9 cellular contexts compared by ENCODE assay signal in the genomic region with DNA sequence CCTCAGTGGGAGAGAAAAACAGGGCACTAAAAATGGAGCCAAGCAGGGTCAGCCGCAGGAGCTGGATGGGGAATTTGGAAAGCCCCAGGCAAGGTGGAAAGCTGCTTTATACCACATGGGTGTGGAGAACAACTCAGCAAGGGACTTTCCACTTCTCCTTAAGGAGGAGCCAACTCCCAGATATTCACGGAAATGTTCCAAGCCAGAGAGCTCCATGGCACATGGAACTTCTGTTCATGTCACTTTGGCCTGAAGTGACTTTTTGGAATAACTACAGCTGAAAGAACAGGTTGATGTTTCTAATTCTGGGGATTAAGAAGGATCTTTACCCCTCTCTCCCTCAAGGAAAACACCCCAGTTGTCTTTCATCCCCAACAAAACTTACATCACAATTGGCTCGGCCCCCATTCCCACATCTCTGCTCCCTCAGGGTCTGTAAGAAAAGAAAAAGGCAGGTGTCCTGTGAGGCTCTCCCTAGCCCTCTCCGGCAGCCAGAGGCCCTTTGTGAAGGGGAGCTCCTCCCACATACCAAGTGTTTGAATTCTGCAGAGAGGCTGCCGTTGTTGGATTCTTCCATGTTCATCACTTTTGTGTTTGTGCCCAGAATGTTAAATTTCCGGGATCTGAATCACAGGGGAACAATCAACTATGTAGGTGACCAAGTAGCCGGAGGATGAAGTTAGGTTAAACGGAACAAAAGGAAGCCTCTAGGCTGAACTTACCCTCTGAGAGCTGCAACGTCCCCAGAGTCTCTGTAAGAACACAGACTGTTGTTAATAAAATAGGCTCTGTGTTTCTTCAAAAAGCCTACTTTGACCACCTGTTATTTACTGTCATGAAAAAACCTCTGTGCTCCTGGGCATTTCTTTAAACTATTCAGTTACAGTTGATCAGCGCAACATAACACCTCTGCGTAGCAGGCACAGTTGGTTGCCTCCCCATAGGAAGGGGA. TPM values are rescaled to one million over a fixed set of nuclear protein-coding genes. Genes with fewer than 3 reads are reported as not detected.
DNase-seq lines count a peak whose midpoint lies in the region; ATAC-seq and TF ChIP-seq lines count a peak whose summit lies in the region.
"Had no signal": no experiment of that assay in that cellular context is flagged by ENCODE, and none has a peak within 500 bp of the region (broad histone marks: within the 10 kb centered on the region; RNA-seq: fewer than 3 reads in every experiment).

No MANE protein-coding gene starts in this region.

- peaks cover 72% of the 10 kb centered on the region for H3K36me3 Mint-ChIP-seq in GM23338 (ENCODE audit: low read depth)
- H3K36me3 Mint-ChIP-seq in T-helper 2 cell treated with Interferon-gamma antibody and Interleukin-4, amounts not matched to agents 5 μg/mL and 100 μg/mL, for 36 hours (ENCODE audit: low read depth), result peaks cover 50% of the 10 kb centered on the region

- peak overlapping the region; percentile 60 for H3K4me3 Mint-ChIP-seq in GM23338
- H3K4me3 Mint-ChIP-seq in T-helper 2 cell treated with Interferon-gamma antibody and Interleukin-4, amounts not matched to agents 5 μg/mL and 100 μg/mL, for 36 hours, result no peak overlapping the region

- peaks cover 23% of the 10 kb centered on the region; the same call in 2 of the 3 replicates for H3K4me1 Mint-ChIP-seq in GM23338
- H3K4me1 Mint-ChIP-seq in T-helper 2 cell treated with Interferon-gamma antibody and Interleukin-4, amounts not matched to agents 5 μg/mL and 100 μg/mL, for 36 hours (ENCODE audit: low read depth), result peaks cover 2% of the 10 kb centered on the region

- H3K9ac ChIP-seq in SK-N-SH, result peak overlapping the region; percentile 62
- H3K9ac ChIP-seq: parathyroid adenoma had no signal

- H3K27me3 ChIP-seq in GM23338 (ENCODE audit: insufficient read depth) (no peaks in the 10 kb centered on the region), SK-N-SH (ENCODE audit: insufficient read depth) (no peaks in the 10 kb centered on the region)

- no peak for TF ChIP-seq EP300 in SK-N-SH (IDR thresholded peaks at IDR 0.05; ENCODE audit: borderline replicate concordance in 1 of 2, low read depth in 1 of 2, low read length in 1 of 2)

- H3K27me3 Mint-ChIP-seq in GM23338 (ENCODE audit: insufficient read depth, low read depth, poor library complexity), result peaks cover 6% of the 10 kb centered on the region
- no peaks in the 10 kb centered on the region for H3K27me3 Mint-ChIP-seq in T-helper 2 cell treated with Interferon-gamma antibody and Interleukin-4, amounts not matched to agents 5 μg/mL and 100 μg/mL, for 36 hours (ENCODE audit: low read depth)

- H3K9me2 ChIP-seq in GM23338 (ENCODE audit: insufficient read depth) (no peaks in the 10 kb centered on the region), SK-N-SH (no peaks in the 10 kb centered on the region)

- no peak for TF ChIP-seq RAD21 in SK-N-SH (IDR thresholded peaks at IDR 0.05; ENCODE audit: low read length)

- H3K4me3 ChIP-seq in GM23338 (peak overlapping the region; percentile 2), SK-N-SH (ENCODE audit: low read depth in 2 of 2, low read length in 1 of 2) (peak overlapping the region in 1 of 2 experiments; percentile 40; a peak in 2 of 4 replicates), foreskin fibroblast (ENCODE audit: low read depth in 1 of 2, low read length in 2 of 2) (no peak overlapping the region)

- peak overlapping the region; percentile 99 for H3K27ac Mint-ChIP-seq in GM23338
- no peak overlapping the region for H3K27ac Mint-ChIP-seq in T-helper 2 cell treated with Interferon-gamma antibody and Interleukin-4, amounts not matched to agents 5 μg/mL and 100 μg/mL, for 36 hours

- no peaks in the 10 kb centered on the region; the same call in 2 of the 3 replicates for H3K9me3 Mint-ChIP-seq in GM23338
- H3K9me3 Mint-ChIP-seq in T-helper 2 cell treated with Interferon-gamma antibody and Interleukin-4, amounts not matched to agents 5 μg/mL and 100 μg/mL, for 36 hours, result no peaks in the 10 kb centered on the region

- POLR2A ChIA-PET in SK-N-SH (lab: Yijun Ruan, JAX), result no interaction called here

- H3F3A ChIP-seq in GM23338 (replicated peaks; ENCODE audit: low read depth) (peaks cover 16% of the 10 kb centered on the region), SK-N-SH (replicated peaks; ENCODE audit: insufficient read depth) (peaks cover 53% of the 10 kb centered on the region)

- CTCF ChIA-PET in SK-N-SH (lab: Yijun Ruan, JAX), result interaction anchor here (0.8 to 26.2 kb wide), 4 partner anchors 9 to 99 kb away, joined by 3 to 683 read pairs (median 5); no protein-coding TSS in a partner anchor

- H3K4me2 ChIP-seq in GM23338 (peak overlapping the region; percentile 50), SK-N-SH (peak overlapping the region; percentile 69)

- 26% methylated on average over 11 of the region's 11 CpGs for WGBS in SK-N-SH (ENCODE audit: low lambda C conversion rate)

- H3K36me3 ChIP-seq in GM23338 (ENCODE audit: insufficient read depth) (peaks cover 25% of the 10 kb centered on the region), SK-N-SH (replicated peaks in 1 of 2; ENCODE audit: control insufficient read depth in 1 of 2, insufficient read depth in 2 of 2, low read length in 1 of 2) (peaks cover 33 to 56% of the 10 kb centered on the region in 2 experiments)

- H3K9me3 ChIP-seq in SK-N-SH, result no peaks in the 10 kb centered on the region

- TF ChIP-seq CTCF in GM23338 (conservative IDR thresholded peaks at IDR 0.05; ENCODE audit: low read depth in 2 of 2) (no peak), SK-N-SH (IDR thresholded peaks at IDR 0.05) (no peak), foreskin fibroblast (IDR thresholded peaks at IDR 0.05; ENCODE audit: low read depth, low read length) (no peak)

- ATAC-seq in GM23338, result peak; percentile 98

- H3K79me2 ChIP-seq in GM23338 (replicated peaks; ENCODE audit: insufficient read depth) (no peaks in the 10 kb centered on the region), SK-N-SH (ENCODE audit: insufficient read depth) (peaks cover 5% of the 10 kb centered on the region; the same call in 1 of the 2 replicates)
- H3K79me2 ChIP-seq: parathyroid adenoma had no signal

- H3K4me1 ChIP-seq in GM23338 (ENCODE audit: insufficient read depth), result peaks cover 21% of the 10 kb centered on the region
- peaks cover 0 to 27% of the 10 kb centered on the region in 2 experiments; a peak in 2 of 4 replicates for H3K4me1 ChIP-seq in SK-N-SH (ENCODE audit: control insufficient read depth in 1 of 2, insufficient read depth in 2 of 2, low read depth in 1 of 2, low read length in 1 of 2)
- H3K4me1 ChIP-seq: parathyroid adenoma had no signal

- peak overlapping the region; percentile 94 for H3K27ac ChIP-seq in GM23338 (ENCODE audit: low read depth)
- H3K27ac ChIP-seq in SK-N-SH (ENCODE audit: low read depth in 2 of 2, low read length in 1 of 2), result peak overlapping the region; percentile 30 to 81; a peak in 3 of 4 replicates
- H3K27ac ChIP-seq: parathyroid adenoma had no signal

- DNase-seq in GM23338 (ENCODE audit: low spot score) (peak; percentile 98), SK-N-SH (no peak), foreskin fibroblast (peak; percentile 60 to 75), pulmonary artery endothelial cell (ENCODE audit: low read depth, low spot score) (peak; percentile 43), COLO668 (lab: John Stamatoyannopoulos, UW; ENCODE audit: unreplicated experiment) (no peak), DMS79 (lab: John Stamatoyannopoulos, UW) (no peak)
- DNase-seq in T-helper 2 cell treated with Interferon-gamma antibody and Interleukin-4, amounts not matched to agents 5 μg/mL and 100 μg/mL, for 36 hours (ENCODE audit: low spot score), result no peak
- no peak for DNase-seq in activated CD4-positive, CD25-positive, alpha-beta regulatory T cell treated with anti-CD3 and anti-CD28 coated beads, Interleukin-2, amount 50 U/mL, for 72 hours

- no peaks in the 10 kb centered on the region for H4K20me1 ChIP-seq in GM23338 (replicated peaks; ENCODE audit: insufficient read depth)
- no peaks in the 10 kb centered on the region; the same call in 1 of the 2 replicates for H4K20me1 ChIP-seq in SK-N-SH (ENCODE audit: insufficient read depth)

- H2AFZ ChIP-seq in GM23338 (no peak overlapping the region), SK-N-SH (ENCODE audit: low read depth) (peak overlapping the region; percentile 3; the same call in 1 of the 2 replicates)
- H2AFZ ChIP-seq: parathyroid adenoma had no signal

TF ChIP-seq in GM23338, 12 proteins besides CTCF, POLR2A, EP300 and RAD21 (continues in another document):
- TF ChIP-seq ZNF114 (CRISPR knock-in tag; IDR thresholded peaks at IDR 0.05) (no peak), POLR2AphosphoS5 (IDR thresholded peaks at IDR 0.05; ENCODE audit: low read depth) (no peak), EZH2 (IDR thresholded peaks at IDR 0.05; ENCODE audit: low read depth, unreplicated experiment) (no peak)

TF ChIP-seq in SK-N-SH, 30 proteins besides CTCF, POLR2A, EP300 and RAD21 (continues in another document):
- TF ChIP-seq TEAD4 (IDR thresholded peaks at IDR 0.05; ENCODE audit: borderline replicate concordance, insufficient read depth) (peak; percentile 49; the same call in 1 of the 2 replicates), FOSL2 (IDR thresholded peaks at IDR 0.05; ENCODE audit: borderline replicate concordance, low read depth) (peak; percentile 53; the same call in 1 of the 2 replicates)

RNA-seq across cellular contexts. Expression of a gene that starts 41.0 kb away (rescaled TPM):
- total RNA-seq in GM23338 (2014; rRNA removed; shearing (Covaris generic)), result 14.6 and 18.1 TPM in 2 replicates
- 2.3 and 2.4 TPM in 2 replicates for polyA plus RNA-seq in GM23338 (2016; fragmentation: Nextera tagmentation; extraction: Ambion mirVana)
- 1.4 and 2.3 TPM in 2 replicates for polyA plus RNA-seq in SK-N-SH (2012; rRNA removed)
- polyA plus RNA-seq in SK-N-SH (2012; cell fraction: cytosol; rRNA removed), result 0.85 and 1.7 TPM in 2 replicates
- 5.1 and 5.8 TPM in 2 replicates for polyA plus RNA-seq in SK-N-SH (2012; cell fraction: nucleus; rRNA removed)
- total RNA-seq in pulmonary artery endothelial cell, result 33.9 and 36.1 TPM in 2 replicates

RNA-seq across cellular contexts. Expression of a gene that starts 53.1 kb away (rescaled TPM):
- 47.1 and 60.5 TPM in 2 replicates for total RNA-seq in GM23338 (2014; rRNA removed; shearing (Covaris generic))
- polyA plus RNA-seq in GM23338 (2016; fragmentation: Nextera tagmentation; extraction: Ambion mirVana), result 13.9 and 14.3 TPM in 2 replicates
- polyA plus RNA-seq in SK-N-SH (2012; rRNA removed), result 23.6 and 27.7 TPM in 2 replicates
- polyA plus RNA-seq in SK-N-SH (2012; cell fraction: cytosol; rRNA removed), result 12.5 and 15.6 TPM in 2 replicates
- 64.3 and 77.5 TPM in 2 replicates for polyA plus RNA-seq in SK-N-SH (2012; cell fraction: nucleus; rRNA removed)
- 48.5 and 54.3 TPM in 2 replicates for total RNA-seq in pulmonary artery endothelial cell

RNA-seq across cellular contexts. Expression of a gene that starts 58.9 kb away (rescaled TPM):
- total RNA-seq in GM23338 (2014; rRNA removed; shearing (Covaris generic)), result 78.0 and 83.2 TPM in 2 replicates
- polyA plus RNA-seq in GM23338 (2016; fragmentation: Nextera tagmentation; extraction: Ambion mirVana) (41.7 and 49.5 TPM in 2 replicates), SK-N-SH (2012; rRNA removed) (35.7 and 38.7 TPM in 2 replicates)
- 25.5 and 29.1 TPM in 2 replicates for polyA plus RNA-seq in SK-N-SH (2012; cell fraction: cytosol; rRNA removed)
- polyA plus RNA-seq in SK-N-SH (2012; cell fraction: nucleus; rRNA removed), result 90.7 and 99.3 TPM in 2 replicates
- total RNA-seq in pulmonary artery endothelial cell, result 99.0 and 132 TPM in 2 replicates

Comparison
In these comparisons a context has a peak if more than half of its experiments do, and no peak if none do; other contexts are left out.
1. DNase-seq: peak in GM23338 (single experiment), foreskin fibroblast (2 of 2) and pulmonary artery endothelial cell (single experiment); none in SK-N-SH (single experiment), COLO668 (single experiment), DMS79 (single experiment), T-helper 2 cell treated with Interferon-gamma antibody and Interleukin-4, amounts not matched to agents 5 μg/mL and 100 μg/mL, for 36 hours (single experiment) and activated CD4-positive, CD25-positive, alpha-beta regulatory T cell treated with anti-CD3 and anti-CD28 coated beads, Interleukin-2, amount 50 U/mL, for 72 hours (single experiment).